1 cellular context compared by ENCODE assay signal in the genomic region with DNA sequence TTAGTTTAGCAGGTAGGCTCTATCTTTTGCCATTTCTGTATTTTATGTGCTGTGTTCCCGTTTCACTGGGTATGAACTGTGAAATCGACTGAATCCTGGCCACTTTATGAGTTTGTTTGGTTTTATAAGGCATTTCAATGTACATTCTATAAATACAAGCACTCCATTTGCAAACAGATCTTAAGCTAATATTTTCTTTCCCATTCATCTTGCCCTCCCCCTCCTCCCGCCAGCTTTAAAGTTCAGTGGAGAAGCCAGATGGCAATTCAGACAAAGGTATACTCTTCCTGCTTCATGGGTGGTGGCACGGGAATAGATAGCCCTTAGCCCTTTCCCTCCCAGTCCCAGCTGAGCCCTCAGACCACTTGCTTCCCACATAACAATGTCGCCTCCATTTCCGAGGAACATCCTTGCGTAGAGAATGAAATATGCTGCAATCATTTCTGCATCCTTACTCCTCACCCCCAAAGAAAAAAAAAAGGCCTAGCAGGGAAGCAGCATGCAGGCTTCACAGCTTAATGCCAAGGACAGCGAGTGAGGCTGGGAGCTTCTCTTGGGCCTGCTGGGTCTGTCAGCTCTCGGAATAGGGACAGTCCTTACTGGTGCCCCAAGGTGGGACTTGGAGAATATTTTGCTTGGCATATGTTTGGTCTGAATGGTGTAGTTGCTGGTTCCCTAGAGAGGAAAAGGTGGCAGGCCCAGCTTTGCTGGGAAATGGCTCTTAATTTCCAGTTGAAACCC.
TF ChIP-seq lines count a peak whose summit lies in the region.

No MANE protein-coding gene starts in this region.

TF ChIP-seq in H1, 55 proteins besides CTCF, POLR2A, EP300 and RAD21:
- TF ChIP-seq JUN (IDR thresholded peaks at IDR 0.05; ENCODE audit: low read depth, low read length) = no peak
- TF ChIP-seq GTF2F1 (IDR thresholded peaks at IDR 0.05; ENCODE audit: borderline replicate concordance, low read depth, low read length) = no peak
- no peak for TF ChIP-seq POLR2AphosphoS5 (IDR thresholded peaks at IDR 0.05; ENCODE audit: low read depth, low read length)
- TF ChIP-seq, protein P1, sequence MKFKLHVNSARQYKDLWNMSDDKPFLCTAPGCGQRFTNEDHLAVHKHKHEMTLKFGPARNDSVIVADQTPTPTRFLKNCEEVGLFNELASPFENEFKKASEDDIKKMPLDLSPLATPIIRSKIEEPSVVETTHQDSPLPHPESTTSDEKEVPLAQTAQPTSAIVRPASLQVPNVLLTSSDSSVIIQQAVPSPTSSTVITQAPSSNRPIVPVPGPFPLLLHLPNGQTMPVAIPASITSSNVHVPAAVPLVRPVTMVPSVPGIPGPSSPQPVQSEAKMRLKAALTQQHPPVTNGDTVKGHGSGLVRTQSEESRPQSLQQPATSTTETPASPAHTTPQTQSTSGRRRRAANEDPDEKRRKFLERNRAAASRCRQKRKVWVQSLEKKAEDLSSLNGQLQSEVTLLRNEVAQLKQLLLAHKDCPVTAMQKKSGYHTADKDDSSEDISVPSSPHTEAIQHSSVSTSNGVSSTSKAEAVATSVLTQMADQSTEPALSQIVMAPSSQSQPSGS (IDR thresholded peaks at IDR 0.05; ENCODE audit: low read length) = no peak
- no peak for TF ChIP-seq RNF2 (IDR thresholded peaks at IDR 0.05; ENCODE audit: borderline replicate concordance, low read depth, low read length, missing control alignments, poor library complexity, severe bottlenecking)
- TF ChIP-seq TBP (IDR thresholded peaks at IDR 0.05; ENCODE audit: low read depth, low read length) = no peak
- TF ChIP-seq EZH2 (IDR thresholded peaks at IDR 0.05; ENCODE audit: low read depth, low read length, severe bottlenecking) = no peak
- no peak; the same call in 1 of the 2 replicates for TF ChIP-seq YY1 (IDR thresholded peaks at IDR 0.05; ENCODE audit: low read depth, low read length)
